In genomic region chr15:91070872-91071271, GRCh38 we compare ENCODE assay signal across 36 cellular contexts. TPM values are rescaled to one million over a fixed set of nuclear protein-coding genes. Genes with fewer than 3 reads are reported as not detected.
"Had no signal": no experiment of that assay in that cellular context is flagged by ENCODE, and none has a peak within 500 bp of the region (broad histone marks: within the 10 kb centered on the region; RNA-seq: fewer than 3 reads in every experiment).

No MANE protein-coding gene starts in this region.

- DNase-seq: activated CD4-positive, alpha-beta memory T cell treated with anti-CD3 and anti-CD28 coated beads for 36 hours; activated CD4-positive, alpha-beta T cell treated with anti-CD3 and anti-CD28 coated beads for 36 hours; activated CD4-positive, alpha-beta T cell treated with anti-CD3 and anti-CD28 coated beads, Interleukin-2, amount 10 ng/mL, durations not matched to agents 24 days and 14 days; activated CD4-positive, CD25-positive, alpha-beta regulatory T cell; activated CD4-positive, CD25-positive, alpha-beta regulatory T cell treated with anti-CD3 and anti-CD28 coated beads, Interleukin-2, amount 50 U/mL, for 72 hours; activated CD8-positive, alpha-beta memory T cell treated with anti-CD3 and anti-CD28 coated beads, Interleukin-2, amount 10 ng/mL, durations not matched to agents 7 days and 5 days; activated CD8-positive, alpha-beta memory T cell treated with anti-CD3 and anti-CD28 coated beads, Interleukin-2, amount 50 U/mL, for 48 hours; activated CD8-positive, alpha-beta T cell treated with anti-CD3 and anti-CD28 coated beads, Interleukin-2, amount 10 ng/mL, durations not matched to agents 7 days and 5 days; activated gamma-delta T cell; activated naive CD4-positive, alpha-beta T cell; activated naive CD4-positive, alpha-beta T cell treated with anti-CD3 and anti-CD28 coated beads, Interleukin-2, amount 50 U/mL, for 16 hours; activated T-cell treated with anti-CD3 and anti-CD28 coated beads for 4 hours; activated T-cell treated with anti-CD3 and anti-CD28 coated beads, Interleukin-2, amount 50 U/mL, for 24 hours; activated T-cell treated with anti-CD3 and anti-CD28 coated beads, Interleukin-2, amount 50 U/mL, for 72 hours; amniotic stem cell; anterior cingulate cortex; brain microvascular endothelial cell; dorsolateral prefrontal cortex; effector memory CD4-positive, alpha-beta T cell; erythroblast; foreskin keratinocyte; gastrocnemius medialis; glutamatergic neuron; heart left ventricle; T-helper 1 cell; T-helper 17 cell; T1000; WERI-Rb-1 had no signal

- H3K9me3 ChIP-seq: esophagus muscularis mucosa, gastrocnemius medialis, heart left ventricle had no signal

- FAIRE-seq: astrocyte, bronchial epithelial cell had no signal

- H3K9me3 Mint-ChIP-seq: activated CD4-positive, alpha-beta memory T cell treated with anti-CD3 and anti-CD28 coated beads for 36 hours; activated CD4-positive, alpha-beta T cell treated with anti-CD3 and anti-CD28 coated beads, Interleukin-2, amount 10 ng/mL, durations not matched to agents 24 days and 14 days; activated T-cell treated with anti-CD3 and anti-CD28 coated beads, Interleukin-2, amount 50 U/mL, for 24 hours; activated T-cell treated with anti-CD3 and anti-CD28 coated beads, Interleukin-2, amount 50 U/mL, for 72 hours; central memory CD8-positive, alpha-beta T cell; dendritic cell treated with granulocyte-macrophage colony-stimulating factor and Interleukin-4, amounts not matched to agents 40 ng/mL and 50 ng/mL, for 4 days; T-helper 2 cell treated with Interferon-gamma antibody and Interleukin-4, amounts not matched to agents 5 μg/mL and 100 μg/mL, for 36 hours had no signal

- H3K4me3 ChIP-seq: coronary artery, dorsolateral prefrontal cortex, esophagus muscularis mucosa, gastrocnemius medialis, heart left ventricle had no signal

- H3K36me3 ChIP-seq: brain microvascular endothelial cell, esophagus muscularis mucosa, gastrocnemius medialis, heart left ventricle, WERI-Rb-1 had no signal

- H3K4me1 Mint-ChIP-seq: activated CD4-positive, alpha-beta T cell treated with anti-CD3 and anti-CD28 coated beads for 36 hours; activated CD4-positive, alpha-beta T cell treated with anti-CD3 and anti-CD28 coated beads, Interleukin-2, amount 10 ng/mL, durations not matched to agents 24 days and 14 days; activated CD8-positive, alpha-beta memory T cell treated with anti-CD3 and anti-CD28 coated beads, Interleukin-2, amount 10 ng/mL, durations not matched to agents 7 days and 5 days; central memory CD8-positive, alpha-beta T cell; T-helper 17 cell had no signal

- H3K27ac Mint-ChIP-seq: activated CD4-positive, alpha-beta memory T cell treated with anti-CD3 and anti-CD28 coated beads for 36 hours; activated CD4-positive, alpha-beta T cell treated with anti-CD3 and anti-CD28 coated beads for 36 hours; activated CD4-positive, alpha-beta T cell treated with anti-CD3 and anti-CD28 coated beads, Interleukin-2, amount 10 ng/mL, durations not matched to agents 24 days and 14 days; activated CD8-positive, alpha-beta memory T cell treated with anti-CD3 and anti-CD28 coated beads, Interleukin-2, amount 10 ng/mL, durations not matched to agents 7 days and 5 days; activated CD8-positive, alpha-beta T cell treated with anti-CD3 and anti-CD28 coated beads, Interleukin-2, amount 10 ng/mL, durations not matched to agents 7 days and 5 days; activated naive CD8-positive, alpha-beta T cell; activated T-cell treated with anti-CD3 and anti-CD28 coated beads, Interleukin-2, amount 50 U/mL, for 24 hours; activated T-cell treated with anti-CD3 and anti-CD28 coated beads, Interleukin-2, amount 50 U/mL, for 72 hours; dendritic cell treated with granulocyte-macrophage colony-stimulating factor and Interleukin-4, amounts not matched to agents 40 ng/mL and 50 ng/mL, for 4 days; T-helper 17 cell; T-helper 2 cell treated with Interferon-gamma antibody and Interleukin-4, amounts not matched to agents 5 μg/mL and 100 μg/mL, for 36 hours had no signal

- ATAC-seq: activated CD4-positive, alpha-beta T cell treated with anti-CD3 and anti-CD28 coated beads for 36 hours; activated CD8-positive, alpha-beta memory T cell treated with anti-CD3 and anti-CD28 coated beads, Interleukin-2, amount 10 ng/mL, durations not matched to agents 7 days and 5 days; activated CD8-positive, alpha-beta T cell treated with anti-CD3 and anti-CD28 coated beads, Interleukin-2, amount 10 ng/mL, durations not matched to agents 7 days and 5 days; activated T-cell treated with anti-CD3 and anti-CD28 coated beads, Interleukin-2, amount 50 U/mL, for 72 hours; foreskin keratinocyte; gastrocnemius medialis; heart left ventricle; T-helper 17 cell had no signal

- H3K36me3 Mint-ChIP-seq: activated CD4-positive, alpha-beta memory T cell treated with anti-CD3 and anti-CD28 coated beads for 36 hours; activated CD8-positive, alpha-beta memory T cell treated with anti-CD3 and anti-CD28 coated beads, Interleukin-2, amount 10 ng/mL, durations not matched to agents 7 days and 5 days; activated naive CD8-positive, alpha-beta T cell had no signal

- H3K27me3 ChIP-seq: brain microvascular endothelial cell had no signal

- H3K27ac ChIP-seq: brain microvascular endothelial cell, coronary artery, dorsolateral prefrontal cortex, esophagus muscularis mucosa, foreskin keratinocyte, gastrocnemius medialis, heart left ventricle, WERI-Rb-1 had no signal

- H3K4me1 ChIP-seq: esophagus muscularis mucosa, foreskin keratinocyte, gastrocnemius medialis, heart left ventricle had no signal

- H3K4me3 Mint-ChIP-seq: activated CD4-positive, alpha-beta memory T cell treated with anti-CD3 and anti-CD28 coated beads for 36 hours; activated CD4-positive, alpha-beta T cell treated with anti-CD3 and anti-CD28 coated beads for 36 hours; activated CD4-positive, alpha-beta T cell treated with anti-CD3 and anti-CD28 coated beads, Interleukin-2, amount 10 ng/mL, durations not matched to agents 24 days and 14 days; activated CD8-positive, alpha-beta memory T cell treated with anti-CD3 and anti-CD28 coated beads, Interleukin-2, amount 10 ng/mL, durations not matched to agents 7 days and 5 days; activated CD8-positive, alpha-beta T cell treated with anti-CD3 and anti-CD28 coated beads, Interleukin-2, amount 10 ng/mL, durations not matched to agents 7 days and 5 days; activated naive CD8-positive, alpha-beta T cell; activated T-cell treated with anti-CD3 and anti-CD28 coated beads, Interleukin-2, amount 50 U/mL, for 24 hours; activated T-cell treated with anti-CD3 and anti-CD28 coated beads, Interleukin-2, amount 50 U/mL, for 72 hours; central memory CD8-positive, alpha-beta T cell; dendritic cell treated with granulocyte-macrophage colony-stimulating factor and Interleukin-4, amounts not matched to agents 40 ng/mL and 50 ng/mL, for 4 days; T-helper 17 cell; T-helper 2 cell treated with Interferon-gamma antibody and Interleukin-4, amounts not matched to agents 5 μg/mL and 100 μg/mL, for 36 hours had no signal

RNA-seq across cellular contexts. Expression of gene SV2B, which starts 29.2 kb away (rescaled TPM):
- total RNA-seq: activated CD8-positive, alpha-beta memory T cell treated with anti-CD3 and anti-CD28 coated beads, Interleukin-2, amount 10 ng/mL, durations not matched to agents 7 days and 5 days; activated CD8-positive, alpha-beta T cell treated with anti-CD3 and anti-CD28 coated beads, Interleukin-2, amount 10 ng/mL, durations not matched to agents 7 days and 5 days; astrocyte; foreskin keratinocyte had no signal
- polyA plus RNA-seq: foreskin keratinocyte had no signal
